ENCODE assay signal across 12 cellular contexts in the genomic region with DNA sequence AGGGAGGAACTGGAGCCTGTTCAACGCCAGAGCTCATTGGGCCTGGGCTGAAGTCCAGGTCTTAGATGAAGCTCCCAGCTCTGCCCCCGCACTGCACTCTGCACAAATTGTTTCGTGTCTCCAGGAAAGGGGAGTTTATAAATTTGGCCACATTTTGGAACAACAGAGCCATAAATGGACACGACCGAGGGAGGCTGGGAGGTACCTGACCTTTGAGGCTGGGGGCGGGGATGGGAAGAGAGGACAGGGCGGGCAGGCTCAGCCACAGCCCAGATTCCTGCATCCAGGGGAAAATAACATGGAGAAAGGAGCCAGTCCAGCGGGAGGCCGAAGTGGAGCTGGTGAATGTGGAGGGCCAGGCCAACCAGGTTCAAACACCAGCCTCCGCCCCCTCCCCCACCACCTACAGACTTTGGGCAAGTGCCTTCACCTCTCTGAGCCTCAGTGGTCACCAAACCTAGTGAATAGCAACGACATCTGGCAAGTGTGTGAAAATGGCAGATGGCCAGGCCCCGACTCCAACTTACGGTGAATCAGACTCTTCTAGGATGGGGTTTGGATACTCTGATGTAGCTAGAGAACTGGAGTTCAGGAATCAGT. TPM values are rescaled to one million over a fixed set of nuclear protein-coding genes. Genes with fewer than 3 reads are reported as not detected.
A peak's percentile ranks its signal among the peaks of the same experiment; 100 is the strongest.
DNase-seq lines count a peak whose midpoint lies in the region; ATAC-seq and TF ChIP-seq lines count a peak whose summit lies in the region.
"Had no signal": no experiment of that assay in that cellular context is flagged by ENCODE, and none has a peak within 500 bp of the region (broad histone marks: within the 10 kb centered on the region; RNA-seq: fewer than 3 reads in every experiment).

No MANE protein-coding gene starts in this region.

- H3K4me1 ChIP-seq in heart left ventricle (peaks cover 5 to 69% (median 45%) of the 10 kb centered on the region in 12 donors), vagina (peaks cover 42% of the 10 kb centered on the region)

- WGBS in heart left ventricle, 4 donors: 41 to 47% (median 44%) methylated on average over 13 of the region's 13 CpGs

- TF ChIP-seq POLR2A in heart left ventricle (IDR thresholded peaks at IDR 0.05): no peak
- TF ChIP-seq POLR2A in vagina (IDR thresholded peaks at IDR 0.05): no peak
- no peak for TF ChIP-seq POLR2A in GM18505 (IDR thresholded peaks at IDR 0.05; ENCODE audit: borderline replicate concordance, extremely low read depth, insufficient read depth, insufficient read length)

- peak; percentile 46 for DNase-seq in NCI-H2171 treated with DMSO at 0.1 percent for 48 hours (lab: John Stamatoyannopoulos, UW)
- DNase-seq in NCI-H2171 (lab: John Stamatoyannopoulos, UW): no peak
- peak; percentile 69 to 85 (median 76) for DNase-seq in heart left ventricle
- DNase-seq in omental fat pad (ENCODE audit: low spot score): peak; percentile 48
- no peak for DNase-seq in vagina (ENCODE audit: extremely low spot score in 2 of 2)
- no peak for DNase-seq in stimulated activated naive CD8-positive, alpha-beta T cell treated with anti-CD3 and anti-CD28 coated beads, Interleukin-15, Interleukin-2, amounts not matched to agents 100 U/mL and 50 U/mL, for 24 hours
- DNase-seq in effector CD4-positive, alpha-beta T cell: no peak
- DNase-seq: Kasumi-1; NCI-H2227 treated with DMSO at 0.1 percent for 48 hours; stimulated activated CD4-positive, alpha-beta T cell treated with anti-CD3 and anti-CD28 coated beads, Interleukin-2, amount 100 ng/mL, for 24 hours had no signal

- H3K9me3 ChIP-seq in heart left ventricle (peaks cover 0 to 8% (median 0%) of the 10 kb centered on the region in 12 donors), vagina (no peaks in the 10 kb centered on the region)
- H3K9me3 ChIP-seq: neutrophil had no signal

- H3K36me3 ChIP-seq in heart left ventricle (no peaks in the 10 kb centered on the region), vagina (no peaks in the 10 kb centered on the region)
- H3K36me3 ChIP-seq: neutrophil had no signal

- intact Hi-C loops in heart left ventricle (cut with DNase I) (loop anchor here in 3 of 10 donors (2.0 to 5.0 kb wide), 3 partner anchors 36 to 72 kb away; a partner anchor contains a TSS), vagina (cut with DNase I) (loop anchor here (5.0 kb wide), 1 partner anchor 38 kb away; a partner anchor contains a TSS)

- no peaks in the 10 kb centered on the region for H3K27me3 ChIP-seq in heart left ventricle
- H3K27me3 ChIP-seq in vagina: no peaks in the 10 kb centered on the region

- H3K27ac ChIP-seq in heart left ventricle (peak overlapping the region; percentile 31 to 92 (median 86)), vagina (peak overlapping the region; percentile 73)
- H3K27ac ChIP-seq: neutrophil had no signal

- ATAC-seq in heart left ventricle (peak; percentile 51 to 79 (median 62)), omental fat pad (ENCODE audit: low FRiP score) (peak; percentile 58), GM18505 (IDR thresholded peaks at IDR 0.05; ENCODE audit: unreplicated experiment) (no peak)
- ATAC-seq in stimulated activated naive CD8-positive, alpha-beta T cell treated with anti-CD3 and anti-CD28 coated beads, Interleukin-15, Interleukin-2, amounts not matched to agents 100 U/mL and 50 U/mL, for 24 hours: no peak

- no peak for TF ChIP-seq CTCF in heart left ventricle (IDR thresholded peaks at IDR 0.05)
- no peak for TF ChIP-seq CTCF in omental fat pad (IDR thresholded peaks at IDR 0.05)
- TF ChIP-seq CTCF in vagina (IDR thresholded peaks at IDR 0.05): no peak

- no peak overlapping the region for H3K4me3 ChIP-seq in heart left ventricle
- H3K4me3 ChIP-seq in vagina: peak overlapping the region in 1 of 2 donors; percentile 18

RNA-seq across cellular contexts. Expression of a gene that starts 36.8 kb away (rescaled TPM):
- 100 to 1,000 TPM; 114 to 270 (median 167) TPM for total RNA-seq in heart left ventricle
- 100 to 1,000 TPM in 1 of 2 donors, 10 to 100 TPM in 1; 55.5 to 257 TPM for polyA plus RNA-seq in heart left ventricle
- total RNA-seq in omental fat pad: 100 to 1,000 TPM in 1 of 4 donors, 10 to 100 TPM in 3; 29.2 to 116 (median 32.2) TPM
- total RNA-seq in vagina: 199 TPM

Comparison
In these comparisons a context has a peak if more than half of its experiments do, and no peak if none do; other contexts are left out.
1. DNase-seq: peak in NCI-H2171 treated with DMSO at 0.1 percent for 48 hours (single experiment), heart left ventricle (5 of 5) and omental fat pad (single experiment); none in NCI-H2171 (single experiment), vagina (0 of 2), stimulated activated naive CD8-positive, alpha-beta T cell treated with anti-CD3 and anti-CD28 coated beads, Interleukin-15, Interleukin-2, amounts not matched to agents 100 U/mL and 50 U/mL, for 24 hours (single experiment) and effector CD4-positive, alpha-beta T cell (single experiment).
2. ATAC-seq: peak in heart left ventricle (4 of 4) and omental fat pad (single experiment); none in stimulated activated naive CD8-positive, alpha-beta T cell treated with anti-CD3 and anti-CD28 coated beads, Interleukin-15, Interleukin-2, amounts not matched to agents 100 U/mL and 50 U/mL, for 24 hours (single experiment) and GM18505 (single experiment).